16 cellular contexts compared by ENCODE assay signal in the genomic region with DNA sequence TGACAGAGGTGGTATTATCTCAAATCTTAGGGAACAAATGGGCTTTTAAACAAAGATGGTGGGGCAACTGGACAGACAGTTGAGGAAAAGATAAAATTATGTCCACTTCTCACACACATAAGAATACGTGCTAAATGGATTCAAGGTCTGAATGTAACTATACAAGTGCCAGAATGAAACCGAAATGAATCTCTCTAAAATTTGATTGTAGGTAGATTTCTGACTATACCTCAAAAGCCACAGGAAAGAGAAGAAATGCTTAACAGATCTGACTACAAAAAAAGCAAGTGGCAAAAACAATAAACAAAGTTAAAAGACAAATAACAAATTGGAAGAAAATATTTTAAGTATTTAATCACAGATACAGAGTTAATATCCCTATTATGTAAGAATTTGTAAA.
A peak's percentile ranks its signal among the peaks of the same experiment; 100 is the strongest.
DNase-seq lines count a peak whose midpoint lies in the region; ATAC-seq lines count a peak whose summit lies in the region.
"Had no signal": no experiment of that assay in that cellular context is flagged by ENCODE, and none has a peak within 500 bp of the region (broad histone marks: within the 10 kb centered on the region; RNA-seq: fewer than 3 reads in every experiment).

No MANE protein-coding gene starts in this region.

- H3K4me3 Mint-ChIP-seq in activated T-cell treated with anti-CD3 and anti-CD28 coated beads, Interleukin-2, amount 50 U/mL, for 4 hours = no peak overlapping the region
- H3K4me3 Mint-ChIP-seq in central memory CD8-positive, alpha-beta T cell = peak overlapping the region; percentile 7

- DNase-seq in activated T-cell treated with anti-CD3 and anti-CD28 coated beads, Interleukin-2, amount 50 U/mL, for 4 hours = no peak
- DNase-seq in activated T-cell treated with anti-CD3 and anti-CD28 coated beads, Interleukin-2, amount 50 U/mL, for 1 hour = no peak
- no peak for DNase-seq in central memory CD8-positive, alpha-beta T cell (ENCODE audit: low spot score in 2 of 2)
- no peak for DNase-seq in RKO (ENCODE audit: low spot score)
- DNase-seq in SK-N-DZ (ENCODE audit: low spot score) = no peak
- no peak for DNase-seq in cerebellum (ENCODE audit: low spot score)
- DNase-seq: Caco-2, cortex of kidney, GDM1, left colon, NCI-H1436 treated with DMSO at 0.1 percent for 48 hours, NCI-H510A treated with DMSO at 0.1 percent for 48 hours, RPMI8226 had no signal

- H3K4me1 Mint-ChIP-seq in activated T-cell treated with anti-CD3 and anti-CD28 coated beads, Interleukin-2, amount 50 U/mL, for 4 hours (ENCODE audit: low read depth) = peaks cover 42% of the 10 kb centered on the region
- peaks cover 10% of the 10 kb centered on the region for H3K4me1 Mint-ChIP-seq in central memory CD8-positive, alpha-beta T cell

- H3K9me3 Mint-ChIP-seq in activated T-cell treated with anti-CD3 and anti-CD28 coated beads, Interleukin-2, amount 50 U/mL, for 4 hours = no peaks in the 10 kb centered on the region
- no peaks in the 10 kb centered on the region for H3K9me3 Mint-ChIP-seq in central memory CD8-positive, alpha-beta T cell

- H3K27ac Mint-ChIP-seq in central memory CD8-positive, alpha-beta T cell (ENCODE audit: low read depth) = no peak overlapping the region

- no peaks in the 10 kb centered on the region for H3K36me3 Mint-ChIP-seq in activated T-cell treated with anti-CD3 and anti-CD28 coated beads, Interleukin-2, amount 50 U/mL, for 4 hours (ENCODE audit: insufficient read depth)
- peaks cover 2% of the 10 kb centered on the region for H3K36me3 Mint-ChIP-seq in central memory CD8-positive, alpha-beta T cell (ENCODE audit: insufficient read depth)

- ATAC-seq in activated T-cell treated with anti-CD3 and anti-CD28 coated beads, Interleukin-2, amount 50 U/mL, for 4 hours = peak; percentile 39 to 45
- peak; percentile 68 for ATAC-seq in GM21390 (IDR thresholded peaks at IDR 0.05; ENCODE audit: unreplicated experiment)
- peak; percentile 41 for ATAC-seq in HG03439 (IDR thresholded peaks at IDR 0.05; ENCODE audit: unreplicated experiment)
- ATAC-seq in central memory CD8-positive, alpha-beta T cell (replicated peaks; ENCODE audit: extremely low read depth, poor library complexity, severe bottlenecking) = no peak
- ATAC-seq: esophagus mucosa, left colon had no signal

- peaks cover 12% of the 10 kb centered on the region for H3K27me3 Mint-ChIP-seq in activated T-cell treated with anti-CD3 and anti-CD28 coated beads, Interleukin-2, amount 50 U/mL, for 4 hours (ENCODE audit: low read depth)
- H3K27me3 Mint-ChIP-seq in central memory CD8-positive, alpha-beta T cell = peaks cover 33% of the 10 kb centered on the region
